Comparison of ENCODE assay signal across 15 cellular contexts in genomic region chr7:20508109-20508508, GRCh38.
DNase-seq lines count a peak whose midpoint lies in the region; ATAC-seq and TF ChIP-seq lines count a peak whose summit lies in the region.
"Had no signal": no experiment of that assay in that cellular context is flagged by ENCODE, and none has a peak within 500 bp of the region (broad histone marks: within the 10 kb centered on the region; RNA-seq: fewer than 3 reads in every experiment).

No MANE protein-coding gene starts in this region.

- H3K9me3 Mint-ChIP-seq in MCF 10A (ENCODE audit: unreplicated experiment) (no peaks in the 10 kb centered on the region), endodermal cell (no peaks in the 10 kb centered on the region)

- H3K4me1 Mint-ChIP-seq in MCF 10A (ENCODE audit: insufficient read depth, unreplicated experiment) (no peaks in the 10 kb centered on the region), endodermal cell (no peaks in the 10 kb centered on the region)

- CTCF ChIA-PET in MCF 10A (lab: Yijun Ruan, JAX): interaction anchor here (0.5 to 1.3 kb wide), 4 partner anchors 19 to 90 kb away, joined by 3 to 4 read pairs (median 3); no protein-coding TSS in a partner anchor

- no peak for TF ChIP-seq POLR2A in breast epithelium (IDR thresholded peaks at IDR 0.05)

- H3K36me3 Mint-ChIP-seq in MCF 10A (ENCODE audit: insufficient read depth, unreplicated experiment) (no peaks in the 10 kb centered on the region), endodermal cell (ENCODE audit: low read depth) (no peaks in the 10 kb centered on the region)

- TF ChIP-seq CTCF in MCF 10A (IDR thresholded peaks at IDR 0.05; ENCODE audit: unreplicated experiment): no peak
- no peak for TF ChIP-seq CTCF in breast epithelium (IDR thresholded peaks at IDR 0.05)
- TF ChIP-seq CTCF in endodermal cell (conservative IDR thresholded peaks at IDR 0.05): peak; percentile 42

- H3K36me3 ChIP-seq in breast epithelium (no peaks in the 10 kb centered on the region), NT2/D1 (ENCODE audit: insufficient read depth, insufficient read length, low read length) (no peaks in the 10 kb centered on the region), endodermal cell (ENCODE audit: control insufficient read depth, insufficient read depth, low read length) (no peaks in the 10 kb centered on the region)
- H3K36me3 ChIP-seq: gastrocnemius medialis, upper lobe of left lung had no signal

- POLR2A ChIA-PET in MCF 10A (lab: Yijun Ruan, JAX): no interaction called here

- H3K9ac ChIP-seq in NT2/D1 (ENCODE audit: insufficient read length, low read depth) (no peak overlapping the region), endodermal cell (ENCODE audit: extremely low read depth, low read length, poor library complexity, severe bottlenecking) (no peak overlapping the region)

- H3K27me3 ChIP-seq in breast epithelium (no peaks in the 10 kb centered on the region), NT2/D1 (ENCODE audit: insufficient read depth, insufficient read length) (no peaks in the 10 kb centered on the region), endodermal cell (ENCODE audit: control insufficient read depth, insufficient read depth, low read length, poor library complexity, severe bottlenecking) (no peaks in the 10 kb centered on the region)
- H3K27me3 ChIP-seq: gastrocnemius medialis, upper lobe of left lung had no signal

- H3K27me3 Mint-ChIP-seq in MCF 10A (ENCODE audit: insufficient read depth, unreplicated experiment) (no peaks in the 10 kb centered on the region), endodermal cell (ENCODE audit: insufficient read depth) (no peaks in the 10 kb centered on the region)

- H3K9me3 ChIP-seq in breast epithelium (no peaks in the 10 kb centered on the region), NT2/D1 (ENCODE audit: insufficient read depth, low read length) (no peaks in the 10 kb centered on the region), endodermal cell (ENCODE audit: control insufficient read depth, low read length) (no peaks in the 10 kb centered on the region)
- H3K9me3 ChIP-seq: gastrocnemius medialis, upper lobe of left lung had no signal

- DNase-seq in MCF 10A (ENCODE audit: unreplicated experiment) (peak; percentile 24), breast epithelium (ENCODE audit: low spot score in 2 of 2) (no peak), NT2/D1 (ENCODE audit: low read depth, low spot score) (peak; percentile 11), endodermal cell (peak; percentile 59), renal cortical epithelial cell (ENCODE audit: low read depth) (peak; percentile 24), cerebellar cortex (ENCODE audit: low spot score) (no peak), GM03348 (ENCODE audit: low spot score) (no peak)
- DNase-seq: EL; gastrocnemius medialis; NCI-H1436 treated with DMSO at 0.1 percent for 48 hours; stimulated activated CD4-positive, alpha-beta T cell treated with anti-CD3 and anti-CD28 coated beads, Interleukin-12 subunit alpha, Interleukin-12 subunit beta, amount 100 ng/mL, for 4 hours; T-helper 9 cell; upper lobe of left lung had no signal

- WGBS in endodermal cell (ENCODE audit: insufficient coverage in 1 of 2, insufficient read length in 1 of 2), 2 experiments: 82 to 100% methylated on average over 3 to 4 of the region's 4 CpGs

- no peak for ATAC-seq in HG03097 (IDR thresholded peaks at IDR 0.05; ENCODE audit: low FRiP score, unreplicated experiment)
- ATAC-seq: gastrocnemius medialis had no signal

- intact Hi-C loops in MCF 10A (cut with micrococcal nuclease) (no loop called here), breast epithelium (cut with DNase I; ENCODE audit: low total_unique reads) (no loop called here)

- H3K27ac ChIP-seq in breast epithelium (no peak overlapping the region), endodermal cell (ENCODE audit: low read depth, low read length) (no peak overlapping the region)
- H3K27ac ChIP-seq: gastrocnemius medialis, PC-9, upper lobe of left lung had no signal

- no peak overlapping the region for H3K4me3 ChIP-seq in breast epithelium
- no peak overlapping the region for H3K4me3 ChIP-seq in NT2/D1 (ENCODE audit: insufficient read length, low read depth)
- no peak overlapping the region for H3K4me3 ChIP-seq in endodermal cell (ENCODE audit: low read length)
- H3K4me3 ChIP-seq: gastrocnemius medialis, PC-9, upper lobe of left lung had no signal

- no TSS peak for BruUV-seq in MCF 10A (replicated peaks; lab: Mats Ljungman, UMichigan)

- H3K4me1 ChIP-seq in breast epithelium: no peaks in the 10 kb centered on the region
- no peaks in the 10 kb centered on the region for H3K4me1 ChIP-seq in NT2/D1 (ENCODE audit: insufficient read depth, insufficient read length)
- no peaks in the 10 kb centered on the region for H3K4me1 ChIP-seq in endodermal cell (ENCODE audit: control insufficient read depth, insufficient read depth, low read length)
- H3K4me1 ChIP-seq: gastrocnemius medialis, upper lobe of left lung had no signal

- H3K27ac Mint-ChIP-seq in MCF 10A (ENCODE audit: low read depth, unreplicated experiment): no peak overlapping the region
- H3K27ac Mint-ChIP-seq in endodermal cell: no peak overlapping the region

- H3K4me3 Mint-ChIP-seq in MCF 10A (ENCODE audit: unreplicated experiment) (no peak overlapping the region), endodermal cell (no peak overlapping the region)

Comparison
In these comparisons a context has a peak if more than half of its experiments do, and no peak if none do; other contexts are left out.
1. DNase-seq: peak in MCF 10A (single experiment), NT2/D1 (single experiment), endodermal cell (single experiment) and renal cortical epithelial cell (single experiment); none in breast epithelium (0 of 2), cerebellar cortex (single experiment) and GM03348 (single experiment).